ENCODE assay signal across 16 cellular contexts in the genomic region with DNA sequence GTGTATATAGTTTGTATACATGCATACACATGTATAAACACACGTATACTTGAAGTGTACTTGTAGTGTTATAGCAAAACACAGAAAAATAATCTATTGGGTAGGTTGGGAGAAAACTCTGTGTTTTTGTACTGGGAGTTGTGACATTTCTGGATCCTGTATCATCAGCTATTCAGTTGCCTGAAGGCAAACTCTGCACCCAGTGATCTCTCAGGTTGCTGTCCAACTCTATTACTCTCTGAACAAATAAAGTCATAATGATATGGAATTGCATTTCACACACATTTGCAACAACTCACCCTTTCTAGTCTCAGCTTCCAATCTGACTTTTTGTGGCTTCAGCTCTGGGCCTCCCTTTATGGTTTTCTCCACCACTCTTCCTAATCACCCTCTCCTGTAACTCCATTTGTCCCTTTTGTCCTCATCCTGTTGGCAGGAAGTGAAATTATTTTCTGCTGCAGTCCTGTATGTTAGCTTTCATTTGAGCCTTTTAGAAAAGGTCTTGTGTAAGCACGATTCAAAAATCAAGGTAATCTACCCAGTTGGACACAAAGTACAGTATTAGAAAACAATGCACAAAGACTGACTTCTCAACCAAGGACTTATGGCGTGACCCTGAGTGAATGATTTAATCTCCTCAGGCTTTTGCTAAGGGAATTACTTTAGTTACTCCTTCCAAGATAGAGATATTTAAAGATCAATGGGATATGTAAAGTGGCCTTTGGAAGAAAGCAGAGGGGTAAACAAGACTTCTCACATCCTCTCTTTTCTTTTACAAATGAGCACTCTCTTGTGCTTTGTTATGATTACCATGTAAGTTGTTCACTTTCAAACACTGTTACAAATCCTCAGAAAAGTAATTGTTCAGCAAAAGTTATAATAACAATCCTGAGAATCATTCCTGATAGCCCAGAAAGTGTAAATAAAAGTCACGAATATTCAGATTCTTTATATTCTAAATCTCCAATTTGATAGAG.
DNase-seq lines count a peak whose midpoint lies in the region; ATAC-seq, FAIRE-seq and TF ChIP-seq lines count a peak whose summit lies in the region.
"Had no signal": no experiment of that assay in that cellular context is flagged by ENCODE, and none has a peak within 500 bp of the region (broad histone marks: within the 10 kb centered on the region; RNA-seq: fewer than 3 reads in every experiment).

No MANE protein-coding gene starts in this region.

- TF ChIP-seq CTCF in bronchial epithelial cell (IDR thresholded peaks at IDR 0.05; ENCODE audit: insufficient read depth, low read length, severe bottlenecking): no peak

- no peaks in the 10 kb centered on the region for H3K27me3 ChIP-seq in bronchial epithelial cell (ENCODE audit: control insufficient read depth, insufficient read depth, low read length)
- H3K27me3 ChIP-seq: body of pancreas, sigmoid colon, thyroid gland had no signal

- no peak overlapping the region for H3K4me3 ChIP-seq in bronchial epithelial cell (ENCODE audit: low read depth, low read length)
- H3K4me3 ChIP-seq: body of pancreas, sigmoid colon, thyroid gland had no signal

- DNase-seq in GM18507 (ENCODE audit: extremely low spot score, insufficient read length, low read depth): no peak
- DNase-seq in NCI-H2081 (lab: John Stamatoyannopoulos, UW): peak; percentile 68 to 85
- DNase-seq in bronchial epithelial cell (ENCODE audit: low read depth): peak; percentile 39
- DNase-seq in iPS-NIHi7 (ENCODE audit: extremely low spot score): peak; percentile 32
- no peak for DNase-seq in SKM-1 (lab: John Stamatoyannopoulos, UW; ENCODE audit: unreplicated experiment)
- no peak for DNase-seq in activated CD8-positive, alpha-beta memory T cell treated with anti-CD3 and anti-CD28 coated beads, Interleukin-2, amount 50 U/mL, for 48 hours
- DNase-seq in UCSD-AML1 (lab: John Stamatoyannopoulos, UW; ENCODE audit: unreplicated experiment): no peak
- DNase-seq: activated CD4-positive, alpha-beta T cell treated with anti-CD3 and anti-CD28 coated beads for 4 hours; activated naive CD8-positive, alpha-beta T cell treated with anti-CD3 and anti-CD28 coated beads, Interleukin-2, amount 10 ng/mL, durations not matched to agents 7 days and 5 days; body of pancreas; DMS 273 treated with DMSO at 0.1 percent for 48 hours; KBM-7; sigmoid colon; thyroid gland had no signal

- no peaks in the 10 kb centered on the region for H3K36me3 ChIP-seq in bronchial epithelial cell (ENCODE audit: control insufficient read depth, insufficient read depth, low read length)
- H3K36me3 ChIP-seq: sigmoid colon, thyroid gland had no signal

- peak; percentile 45 for FAIRE-seq in GM18507 (lab: Jason Lieb, UNC)
- FAIRE-seq in bronchial epithelial cell (lab: Jason Lieb, UNC): no peak

- no peak for ATAC-seq in HG03280 (IDR thresholded peaks at IDR 0.05; ENCODE audit: unreplicated experiment)
- ATAC-seq: body of pancreas; stimulated activated memory B cell treated with anti-CD40 and anti-IgM and Interleukin-4, amounts not matched to agents 10 μg/mL and 1 μg/mL and 100 μg/mL, for 72 hours had no signal

Comparison
In these comparisons a context has a peak if more than half of its experiments do, and no peak if none do; other contexts are left out.
1. DNase-seq: peak in NCI-H2081 (2 of 2), bronchial epithelial cell (single experiment) and iPS-NIHi7 (single experiment); none in GM18507 (single experiment), SKM-1 (single experiment), activated CD8-positive, alpha-beta memory T cell treated with anti-CD3 and anti-CD28 coated beads, Interleukin-2, amount 50 U/mL, for 48 hours (single experiment) and UCSD-AML1 (single experiment).